ENCODE assay signal across 1 cellular context in genomic region chr3:27715863-27716262, GRCh38.
TF ChIP-seq lines count a peak whose summit lies in the region.

No MANE protein-coding gene starts in this region.

TF ChIP-seq in WTC11, 78 proteins besides CTCF, POLR2A, EP300 and RAD21 (continued from another document):
- TF ChIP-seq ZNF425 (CRISPR knock-in tag; conservative IDR thresholded peaks at IDR 0.05), result no peak
- no peak for TF ChIP-seq ATF6 (CRISPR knock-in tag; IDR thresholded peaks at IDR 0.05)
- TF ChIP-seq ZNF416 (CRISPR knock-in tag; IDR thresholded peaks at IDR 0.05), result no peak
- TF ChIP-seq NR2C2 (CRISPR knock-in tag; IDR thresholded peaks at IDR 0.05), result no peak
- no peak for TF ChIP-seq ZNF423 (CRISPR knock-in tag; IDR thresholded peaks at IDR 0.05)
- TF ChIP-seq TCF7 (CRISPR knock-in tag; IDR thresholded peaks at IDR 0.05; ENCODE audit: low read depth), result no peak
- TF ChIP-seq JAZF1 (CRISPR knock-in tag; IDR thresholded peaks at IDR 0.05), result no peak
- TF ChIP-seq ZNF121 (CRISPR knock-in tag; IDR thresholded peaks at IDR 0.05), result no peak
- no peak for TF ChIP-seq ZNF671 (CRISPR knock-in tag; IDR thresholded peaks at IDR 0.05)
- no peak for TF ChIP-seq ZNF232 (CRISPR knock-in tag; IDR thresholded peaks at IDR 0.05)
